10 cellular contexts compared by ENCODE assay signal in genomic region chr21:42537106-42537742, GRCh38. TPM values are rescaled to one million over a fixed set of nuclear protein-coding genes. Genes with fewer than 3 reads are reported as not detected.
DNase-seq lines count a peak whose midpoint lies in the region; ATAC-seq, FAIRE-seq and TF ChIP-seq lines count a peak whose summit lies in the region.
"Had no signal": no experiment of that assay in that cellular context is flagged by ENCODE, and none has a peak within 500 bp of the region (broad histone marks: within the 10 kb centered on the region; RNA-seq: fewer than 3 reads in every experiment).

No MANE protein-coding gene starts in this region.

- H3K36me3 Mint-ChIP-seq in GM23338 (ENCODE audit: low read depth) (peaks cover 28% of the 10 kb centered on the region), activated B cell treated with CpG ODN at 0.5 μM for 24 hours (ENCODE audit: low read depth) (peaks cover 65% of the 10 kb centered on the region)

- H3K9me3 ChIP-seq in DND-41 (ENCODE audit: insufficient read depth, low read length, severe bottlenecking) (no peaks in the 10 kb centered on the region), mucosa of stomach (ENCODE audit: control insufficient read depth, low read length) (no peaks in the 10 kb centered on the region)

- H3K9ac ChIP-seq in DND-41 (ENCODE audit: low read depth, low read length), result no peak overlapping the region
- H3K9ac ChIP-seq in mucosa of stomach (ENCODE audit: low read length), result peak overlapping the region; percentile 20

- intact Hi-C loops in activated B cell treated with CpG ODN at 0.5 μM for 24 hours (cut with micrococcal nuclease), result loop anchor here (1.0 to 10.0 kb wide), 6 partner anchors 87 to 532 kb away; no protein-coding TSS in a partner anchor

- H2AFZ ChIP-seq in DND-41 (ENCODE audit: low read depth, low read length) (no peak overlapping the region), GM23338 (no peak overlapping the region)

- H3K79me2 ChIP-seq in DND-41 (ENCODE audit: insufficient read depth, low read length) (no peaks in the 10 kb centered on the region), GM23338 (replicated peaks; ENCODE audit: insufficient read depth) (peaks cover under 1% of the 10 kb centered on the region; the same call in 1 of the 2 replicates)

- H3K27ac ChIP-seq in DND-41 (ENCODE audit: low read length) (no peak overlapping the region), GM23338 (ENCODE audit: low read depth) (no peak overlapping the region)

- TF ChIP-seq CTCF in DND-41 (IDR thresholded peaks at IDR 0.05; ENCODE audit: borderline replicate concordance, extremely low read depth, low read length, poor library complexity, severe bottlenecking), result peak; percentile 50
- peak; percentile 21 to 51; a peak in 2 of 4 replicates for TF ChIP-seq CTCF in GM23338 (conservative IDR thresholded peaks at IDR 0.05; ENCODE audit: low read depth in 2 of 2)
- TF ChIP-seq CTCF in activated B cell treated with CpG ODN at 0.5 μM for 24 hours (IDR thresholded peaks at IDR 0.05), result no peak

- H3K4me1 ChIP-seq in DND-41 (ENCODE audit: insufficient read depth, low read length), result no peaks in the 10 kb centered on the region
- H3K4me1 ChIP-seq in GM23338 (ENCODE audit: insufficient read depth), result no peaks in the 10 kb centered on the region
- H3K4me1 ChIP-seq in mucosa of stomach (ENCODE audit: control insufficient read depth, insufficient read depth, low read length), result peaks cover 73% of the 10 kb centered on the region

- H3K4me3 Mint-ChIP-seq in GM23338 (no peak overlapping the region), activated B cell treated with CpG ODN at 0.5 μM for 24 hours (peak overlapping the region; percentile 24)
- H3K4me3 Mint-ChIP-seq: immature natural killer cell had no signal

- H3K36me3 ChIP-seq in DND-41 (ENCODE audit: insufficient read depth, low read length), result peaks cover 4% of the 10 kb centered on the region; the same call in 1 of the 2 replicates
- H3K36me3 ChIP-seq in GM23338 (ENCODE audit: insufficient read depth), result no peaks in the 10 kb centered on the region; the same call in 1 of the 2 replicates
- H3K36me3 ChIP-seq in mucosa of stomach (ENCODE audit: control insufficient read depth, insufficient read depth, low read length), result peaks cover 4% of the 10 kb centered on the region

- POLR2A ChIA-PET in activated B cell treated with CpG ODN at 0.5 μM for 24 hours (lab: Charles Lee), result interaction anchor here (0.6 to 6.6 kb wide), 6 partner anchors 11 to 369 kb away, joined by 3 to 91 read pairs (median 8); partner anchors contain the start of gene SLC37A1

- H3K4me2 ChIP-seq in DND-41 (ENCODE audit: insufficient read depth, low read length), result no peak overlapping the region
- H3K4me2 ChIP-seq in GM23338, result no peak overlapping the region

- no peaks in the 10 kb centered on the region for H3K9me3 Mint-ChIP-seq in GM23338
- no peaks in the 10 kb centered on the region for H3K9me3 Mint-ChIP-seq in activated B cell treated with CpG ODN at 0.5 μM for 24 hours
- H3K9me3 Mint-ChIP-seq: immature natural killer cell had no signal

- no peak overlapping the region for H3K27ac Mint-ChIP-seq in GM23338
- H3K27ac Mint-ChIP-seq in activated B cell treated with CpG ODN at 0.5 μM for 24 hours, result peak overlapping the region; percentile 90
- H3K27ac Mint-ChIP-seq: immature natural killer cell had no signal

- H4K20me1 ChIP-seq in DND-41 (ENCODE audit: insufficient read depth, low read length), result peaks cover 12% of the 10 kb centered on the region
- peaks cover 12% of the 10 kb centered on the region for H4K20me1 ChIP-seq in GM23338 (replicated peaks; ENCODE audit: insufficient read depth)

- CTCF ChIA-PET in activated B cell treated with CpG ODN at 0.5 μM for 24 hours (lab: Charles Lee), result interaction anchor here (0.7 to 5.0 kb wide), 13 partner anchors 9 to 419 kb away, joined by 3 to 39 read pairs (median 8); partner anchors contain the start of gene SLC37A1

- H3F3A ChIP-seq in GM23338 (replicated peaks; ENCODE audit: low read depth), result no peaks in the 10 kb centered on the region

- H3K9me2 ChIP-seq in GM23338 (ENCODE audit: insufficient read depth), result no peaks in the 10 kb centered on the region

- FAIRE-seq in RCC 7860 (lab: Jason Lieb, UNC), result no peak
- FAIRE-seq in urothelium cell line (lab: Jason Lieb, UNC), result no peak

- H3K4me3 ChIP-seq in DND-41 (ENCODE audit: low read depth in 1 of 2, low read length in 2 of 2) (no peak overlapping the region), GM23338 (no peak overlapping the region), mucosa of stomach (ENCODE audit: low read length) (no peak overlapping the region)

- H3K27me3 ChIP-seq in DND-41 (ENCODE audit: insufficient read depth, low read length, poor library complexity), result no peaks in the 10 kb centered on the region
- no peaks in the 10 kb centered on the region for H3K27me3 ChIP-seq in GM23338 (ENCODE audit: insufficient read depth)
- no peaks in the 10 kb centered on the region for H3K27me3 ChIP-seq in mucosa of stomach (ENCODE audit: control insufficient read depth, insufficient read depth, low read length)

- H3K27me3 Mint-ChIP-seq in GM23338 (ENCODE audit: insufficient read depth, low read depth, poor library complexity), result peaks cover 4% of the 10 kb centered on the region
- no peaks in the 10 kb centered on the region for H3K27me3 Mint-ChIP-seq in activated B cell treated with CpG ODN at 0.5 μM for 24 hours

- ATAC-seq in DND-41 (ENCODE audit: insufficient read depth, low read depth), result peak; percentile 53; the same call in 1 of the 3 replicates
- no peak for ATAC-seq in GM23338
- ATAC-seq in activated B cell treated with CpG ODN at 0.5 μM for 24 hours (ENCODE audit: low read depth), result no peak
- ATAC-seq: Panc1 had no signal

- peaks cover 6% of the 10 kb centered on the region for H3K4me1 Mint-ChIP-seq in GM23338
- H3K4me1 Mint-ChIP-seq in activated B cell treated with CpG ODN at 0.5 μM for 24 hours, result peaks cover 56% of the 10 kb centered on the region

- DNase-seq in DND-41 (no peak), GM23338 (ENCODE audit: low spot score) (no peak), activated B cell treated with CpG ODN at 0.5 μM for 24 hours (no peak), RCC 7860 (ENCODE audit: low spot score) (no peak), NCI-H1436 treated with DMSO at 0.1 percent for 48 hours (lab: John Stamatoyannopoulos, UW) (no peak), NCI-H2227 treated with DMSO at 0.1 percent for 48 hours (lab: John Stamatoyannopoulos, UW) (no peak), urothelium cell line (ENCODE audit: low spot score) (no peak)

TF ChIP-seq in GM23338, 12 proteins besides CTCF, POLR2A, EP300 and RAD21 (continues in another document):
- TF ChIP-seq CREB1 (CRISPR knock-in tag; IDR thresholded peaks at IDR 0.05; ENCODE audit: low read depth), result no peak
- no peak for TF ChIP-seq ETS1 (IDR thresholded peaks at IDR 0.05)
- no peak for TF ChIP-seq NANOG (IDR thresholded peaks at IDR 0.05; ENCODE audit: borderline replicate concordance)

RNA-seq across cellular contexts. Expression of gene SLC37A1, which starts 23.6 kb away (rescaled TPM):
- 25.2 and 30.3 TPM in 2 replicates for total RNA-seq in GM23338 (2014; rRNA removed; shearing (Covaris generic))
- 11.0 and 14.0 TPM in 2 replicates for polyA plus RNA-seq in GM23338 (2016; fragmentation: Nextera tagmentation; extraction: Ambion mirVana)
- total RNA-seq in activated B cell treated with CpG ODN at 0.5 μM for 24 hours, result 39.8 and 47.9 TPM in 2 replicates

RNA-seq across cellular contexts. Expression of gene RSPH1, which starts 41.2 kb away (rescaled TPM):
- 0.12 TPM in 1 of 2 replicates, not detected in the other for total RNA-seq in GM23338 (2014; rRNA removed; shearing (Covaris generic))
- 0.23 and 1.4 TPM in 2 replicates for polyA plus RNA-seq in GM23338 (2016; fragmentation: Nextera tagmentation; extraction: Ambion mirVana)
- 0.38 TPM in 1 of 2 replicates, not detected in the other for total RNA-seq in activated B cell treated with CpG ODN at 0.5 μM for 24 hours
